In the genomic region with DNA sequence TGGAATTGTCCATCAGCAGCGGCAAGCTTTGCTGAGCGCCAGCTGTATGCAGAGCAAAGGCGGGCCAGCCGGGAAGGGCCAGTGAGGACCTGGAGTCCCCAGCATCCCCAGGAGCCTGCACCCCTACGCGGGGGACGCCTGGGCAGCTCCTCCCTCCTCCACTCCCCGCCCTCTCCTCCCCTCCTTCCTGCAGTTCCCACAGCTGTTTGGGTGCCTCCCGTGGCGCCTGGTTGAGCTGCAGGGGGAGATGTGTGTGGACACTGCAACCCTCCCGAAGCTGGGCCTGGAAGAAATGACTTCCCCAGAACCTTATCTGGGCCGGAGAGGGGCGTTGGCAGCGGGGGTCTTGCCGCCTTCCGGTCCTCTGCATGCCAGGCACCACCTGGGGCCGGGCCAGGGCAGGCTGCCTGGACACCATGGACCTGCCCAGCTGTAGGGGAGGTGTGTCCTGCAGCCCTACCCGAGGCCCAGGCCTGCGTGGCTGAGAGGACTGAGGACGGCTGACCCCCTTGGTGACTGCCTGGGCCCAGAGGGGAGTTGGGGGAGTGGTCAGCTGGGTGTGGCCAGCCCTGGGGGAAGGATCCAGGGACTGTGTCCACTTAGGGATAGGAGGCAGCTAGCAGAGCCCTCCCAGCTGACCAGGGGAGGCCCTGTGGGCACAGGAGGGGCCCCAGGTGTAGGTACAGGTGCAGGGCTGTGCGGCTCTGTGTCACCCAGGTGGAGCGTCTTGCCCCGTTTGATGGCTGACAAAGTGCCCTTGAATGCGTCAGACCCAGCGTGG, we compare ENCODE assay signal across 20 cellular contexts. TPM values are rescaled to one million over a fixed set of nuclear protein-coding genes. Genes with fewer than 3 reads are reported as not detected.
A peak's percentile ranks its signal among the peaks of the same experiment; 100 is the strongest.
DNase-seq lines count a peak whose midpoint lies in the region; ATAC-seq, FAIRE-seq and TF ChIP-seq lines count a peak whose summit lies in the region.
"Had no signal": no experiment of that assay in that cellular context is flagged by ENCODE, and none has a peak within 500 bp of the region (broad histone marks: within the 10 kb centered on the region; RNA-seq: fewer than 3 reads in every experiment).

No MANE protein-coding gene starts in this region.

- WGBS in A549 (ENCODE audit: missing lambda C conversion rate): 72% methylated on average over 21 of the region's 25 CpGs

- H3K9me3 ChIP-seq in A549: no peaks in the 10 kb centered on the region
- H3K9me3 ChIP-seq in mucosa of rectum (ENCODE audit: control insufficient read depth in 2 of 2, low read length in 2 of 2): no peaks in the 10 kb centered on the region
- H3K9me3 ChIP-seq: uterus had no signal

- no peak for DNase-seq in A549 (ENCODE audit: low read depth in 1 of 2, low spot score in 1 of 2)
- DNase-seq in GM06990 (ENCODE audit: extremely low read depth, insufficient read length): peak; percentile 5
- no peak for DNase-seq in NCI-H2196 treated with DMSO at 0.1 percent for 48 hours (lab: John Stamatoyannopoulos, UW; ENCODE audit: unreplicated experiment)
- DNase-seq in activated naive CD4-positive, alpha-beta T cell treated with anti-CD3 and anti-CD28 coated beads, Interleukin-2, amount 50 U/mL, for 72 hours (ENCODE audit: low spot score in 2 of 2): no peak
- no peak for DNase-seq in activated CD4-positive, alpha-beta memory T cell treated with anti-CD3 and anti-CD28 coated beads, Interleukin-2, amount 10 ng/mL, durations not matched to agents 7 days and 5 days
- DNase-seq: activated naive CD4-positive, alpha-beta T cell treated with anti-CD3 and anti-CD28 coated beads for 36 hours; AML-193; effector memory CD4-positive, alpha-beta T cell; KBM-7; NCI-H1105 treated with DMSO at 0.1 percent for 48 hours; NCI-H2227 treated with DMSO at 0.1 percent for 48 hours had no signal

- no peaks in the 10 kb centered on the region for H3K9me3 Mint-ChIP-seq in activated naive CD4-positive, alpha-beta T cell treated with anti-CD3 and anti-CD28 coated beads, Interleukin-2, amount 50 U/mL, for 72 hours
- H3K9me3 Mint-ChIP-seq in activated CD4-positive, alpha-beta memory T cell treated with anti-CD3 and anti-CD28 coated beads, Interleukin-2, amount 10 ng/mL, durations not matched to agents 7 days and 5 days: no peaks in the 10 kb centered on the region
- H3K9me3 Mint-ChIP-seq: activated naive CD4-positive, alpha-beta T cell treated with anti-CD3 and anti-CD28 coated beads for 36 hours; GM23338; nephron; stimulated activated naive CD8-positive, alpha-beta T cell treated with anti-CD3 and anti-CD28 coated beads, Interleukin-15, Interleukin-2, amounts not matched to agents 100 ng/mL and 50 ng/mL, for 24 hours had no signal

- TF ChIP-seq POLR2A in A549 (IDR thresholded peaks at IDR 0.05; ENCODE audit: low read length): no peak

- FAIRE-seq in A549 (lab: Jason Lieb, UNC): no peak

- H3K27me3 ChIP-seq in GM06990 (replicated peaks; ENCODE audit: control insufficient read depth, insufficient read depth, low read length): no peaks in the 10 kb centered on the region; the same call in 1 of the 2 replicates
- peaks cover 4 to 19% of the 10 kb centered on the region in 2 donors for H3K27me3 ChIP-seq in mucosa of rectum (ENCODE audit: control insufficient read depth in 2 of 2, insufficient read depth in 2 of 2, low read length in 2 of 2)

- H3K36me3 ChIP-seq in GM06990 (ENCODE audit: control insufficient read depth, insufficient read depth, low read length) (no peaks in the 10 kb centered on the region), mucosa of rectum (ENCODE audit: control insufficient read depth in 2 of 2, insufficient read depth in 2 of 2, low read length in 2 of 2) (no peaks in the 10 kb centered on the region)
- H3K36me3 ChIP-seq: uterus had no signal

- peak overlapping the region; percentile 75 to 89 for H3K9ac ChIP-seq in mucosa of rectum (ENCODE audit: low read depth in 1 of 2, low read length in 2 of 2)

- POLR2A ChIA-PET in A549 (lab: Yijun Ruan, JAX): no interaction called here
- POLR2A ChIA-PET in activated CD4-positive, alpha-beta memory T cell treated with anti-CD3 and anti-CD28 coated beads, Interleukin-2, amount 10 ng/mL, durations not matched to agents 7 days and 5 days (lab: Charles Lee): no interaction called here

- CTCF ChIA-PET in A549 (lab: Yijun Ruan, JAX): interaction anchor here (1.0 to 3.9 kb wide), 7 partner anchors 10 to 205 kb away, joined by 3 to 38 read pairs (median 7); no protein-coding TSS in a partner anchor
- CTCF ChIA-PET in activated CD4-positive, alpha-beta memory T cell treated with anti-CD3 and anti-CD28 coated beads, Interleukin-2, amount 10 ng/mL, durations not matched to agents 7 days and 5 days (lab: Charles Lee): interaction anchor here (0.8 kb wide), 1 partner anchor 205 kb away, joined by 5 read pairs; no protein-coding TSS in a partner anchor

- peak overlapping the region; percentile 54; the same call in 2 of the 3 replicates for H3K4me2 ChIP-seq in A549
- H3K4me2 ChIP-seq: GM23338 had no signal

- H3K4me3 Mint-ChIP-seq in activated CD4-positive, alpha-beta memory T cell treated with anti-CD3 and anti-CD28 coated beads, Interleukin-2, amount 10 ng/mL, durations not matched to agents 7 days and 5 days: no peak overlapping the region
- H3K4me3 Mint-ChIP-seq: activated naive CD4-positive, alpha-beta T cell treated with anti-CD3 and anti-CD28 coated beads for 36 hours; GM23338; nephron; stimulated activated naive CD8-positive, alpha-beta T cell treated with anti-CD3 and anti-CD28 coated beads, Interleukin-15, Interleukin-2, amounts not matched to agents 100 ng/mL and 50 ng/mL, for 24 hours had no signal

- peaks cover 6% of the 10 kb centered on the region for H3K27me3 Mint-ChIP-seq in activated CD4-positive, alpha-beta memory T cell treated with anti-CD3 and anti-CD28 coated beads, Interleukin-2, amount 10 ng/mL, durations not matched to agents 7 days and 5 days

- TF ChIP-seq CTCF in A549 (IDR thresholded peaks at IDR 0.05) (no peak), GM06990 (IDR thresholded peaks at IDR 0.05; ENCODE audit: insufficient read depth, low read length, poor library complexity, severe bottlenecking) (no peak), VCaP (conservative IDR thresholded peaks at IDR 0.05) (peak; percentile 14; the same call in 1 of the 2 replicates)

- no peaks in the 10 kb centered on the region for H3K36me3 Mint-ChIP-seq in activated naive CD4-positive, alpha-beta T cell treated with anti-CD3 and anti-CD28 coated beads, Interleukin-2, amount 50 U/mL, for 72 hours
- no peaks in the 10 kb centered on the region for H3K36me3 Mint-ChIP-seq in activated CD4-positive, alpha-beta memory T cell treated with anti-CD3 and anti-CD28 coated beads, Interleukin-2, amount 10 ng/mL, durations not matched to agents 7 days and 5 days (ENCODE audit: low read depth)

- H3K4me3 ChIP-seq in A549: no peak overlapping the region
- H3K4me3 ChIP-seq in GM06990 (replicated peaks; ENCODE audit: low read depth, low read length): no peak overlapping the region
- peak overlapping the region; percentile 72 for H3K4me3 ChIP-seq in mucosa of rectum (ENCODE audit: low read length in 2 of 2)
- H3K4me3 ChIP-seq: GM23338, skin epidermis, uterus had no signal

- H3K27ac ChIP-seq in A549: peak overlapping the region; percentile 57 to 81; a peak in 5 of 6 replicates
- peak overlapping the region; percentile 99 for H3K27ac ChIP-seq in VCaP
- peak overlapping the region; percentile 96 to 97 for H3K27ac ChIP-seq in mucosa of rectum (ENCODE audit: low read depth in 2 of 2, low read length in 2 of 2)
- H3K27ac ChIP-seq: skin epidermis, uterus had no signal

- no peak overlapping the region for H3K27ac Mint-ChIP-seq in activated naive CD4-positive, alpha-beta T cell treated with anti-CD3 and anti-CD28 coated beads, Interleukin-2, amount 50 U/mL, for 72 hours
- no peak overlapping the region for H3K27ac Mint-ChIP-seq in activated CD4-positive, alpha-beta memory T cell treated with anti-CD3 and anti-CD28 coated beads, Interleukin-2, amount 10 ng/mL, durations not matched to agents 7 days and 5 days
- H3K27ac Mint-ChIP-seq: activated naive CD4-positive, alpha-beta T cell treated with anti-CD3 and anti-CD28 coated beads for 36 hours; GM23338; nephron; stimulated activated naive CD8-positive, alpha-beta T cell treated with anti-CD3 and anti-CD28 coated beads, Interleukin-15, Interleukin-2, amounts not matched to agents 100 ng/mL and 50 ng/mL, for 24 hours had no signal

- H3K4me1 ChIP-seq in A549: peaks cover 48% of the 10 kb centered on the region
- H3K4me1 ChIP-seq in mucosa of rectum (ENCODE audit: control insufficient read depth in 2 of 2, insufficient read depth in 2 of 2, low read length in 2 of 2): peaks cover 27 to 56% of the 10 kb centered on the region in 2 donors
- H3K4me1 ChIP-seq: uterus had no signal

- no peak for TF ChIP-seq RAD21 in A549 (conservative IDR thresholded peaks at IDR 0.05 in 1 of 2, IDR thresholded peaks at IDR 0.05 in 1 of 2)

- TF ChIP-seq EP300 in A549 (IDR thresholded peaks at IDR 0.05): no peak

- peaks cover 1% of the 10 kb centered on the region for H3K4me1 Mint-ChIP-seq in activated CD4-positive, alpha-beta memory T cell treated with anti-CD3 and anti-CD28 coated beads, Interleukin-2, amount 10 ng/mL, durations not matched to agents 7 days and 5 days
- H3K4me1 Mint-ChIP-seq: GM23338, nephron had no signal

- ATAC-seq in A549 (0 out of 6 replicates have a peak, but pooled peaks of 1 of the 2 experiments have one; percentile 9), GM21381 (IDR thresholded peaks at IDR 0.05; ENCODE audit: unreplicated experiment) (no peak)
- ATAC-seq in activated naive CD4-positive, alpha-beta T cell treated with anti-CD3 and anti-CD28 coated beads, Interleukin-2, amount 50 U/mL, for 72 hours: no peak
- ATAC-seq: GM23338 had no signal

RNA-seq across cellular contexts. Expression of gene MUC6, which starts 16.8 kb away (rescaled TPM):
- polyA plus RNA-seq in A549 (2011; rRNA removed): not detected in 2 replicates
- not detected in 2 replicates for polyA plus RNA-seq in A549 (2012; cell fraction: cytosol; rRNA removed)
- polyA plus RNA-seq in A549 (2012; cell fraction: nucleus; rRNA removed): under 0.01 TPM in 1 of 2 replicates, not detected in the other
- not detected in 3 replicates for polyA plus RNA-seq in A549 (2017; fragmentation: RNase III; extraction: RNeasy Plus Mini Kit Qiagen cat#74134 plus additional on column Dnase treatment)
- 0.08 TPM in 1 of 2 replicates, not detected in the other for polyA minus RNA-seq in A549 (2011; rRNA and poly(A)+ RNA removed)
- total RNA-seq in activated naive CD4-positive, alpha-beta T cell treated with anti-CD3 and anti-CD28 coated beads, Interleukin-2, amount 50 U/mL, for 72 hours: not detected
- not detected for total RNA-seq in activated CD4-positive, alpha-beta memory T cell treated with anti-CD3 and anti-CD28 coated beads, Interleukin-2, amount 10 ng/mL, durations not matched to agents 7 days and 5 days
- total RNA-seq: activated naive CD4-positive, alpha-beta T cell treated with anti-CD3 and anti-CD28 coated beads for 36 hours; GM23338; lower leg skin had no signal
- polyA plus RNA-seq: GM23338 had no signal

RNA-seq across cellular contexts. Expression of gene MUC2, which starts 21.4 kb away (rescaled TPM):
- polyA plus RNA-seq in A549 (2011; rRNA removed) (0.01 and 0.04 TPM in 2 replicates), A549 (2017; fragmentation: RNase III; extraction: RNeasy Plus Mini Kit Qiagen cat#74134 plus additional on column Dnase treatment) (0.03 TPM in 3 replicates)
- polyA plus RNA-seq in A549 (2012; cell fraction: cytosol; rRNA removed): 0.01 TPM in 2 replicates
- 0.29 and 0.90 TPM in 2 replicates for polyA plus RNA-seq in A549 (2012; cell fraction: nucleus; rRNA removed)
- 0.04 and 0.05 TPM in 2 replicates for polyA minus RNA-seq in A549 (2011; rRNA and poly(A)+ RNA removed)
- total RNA-seq in activated naive CD4-positive, alpha-beta T cell treated with anti-CD3 and anti-CD28 coated beads, Interleukin-2, amount 50 U/mL, for 72 hours: not detected
- total RNA-seq in activated CD4-positive, alpha-beta memory T cell treated with anti-CD3 and anti-CD28 coated beads, Interleukin-2, amount 10 ng/mL, durations not matched to agents 7 days and 5 days: not detected
- total RNA-seq: activated naive CD4-positive, alpha-beta T cell treated with anti-CD3 and anti-CD28 coated beads for 36 hours; GM23338 had no signal
- polyA plus RNA-seq: GM23338 had no signal

Comparison
In these comparisons a context has a peak if more than half of its experiments do, and no peak if none do; other contexts are left out.
1. H3K4me3 ChIP-seq: peak in mucosa of rectum (2 of 2); none in A549 (single experiment) and GM06990 (single experiment).
2. Peak in every context shown above with its lines, with median percentiles within 50 percentile points of each other: H3K27ac ChIP-seq.